ENCODE assay signal across 8 cellular contexts in genomic region chr17:43674394-43674793, GRCh38. TPM values are rescaled to one million over a fixed set of nuclear protein-coding genes. Genes with fewer than 3 reads are reported as not detected.
"Had no signal": no experiment of that assay in that cellular context is flagged by ENCODE, and none has a peak within 500 bp of the region (broad histone marks: within the 10 kb centered on the region; RNA-seq: fewer than 3 reads in every experiment).

No MANE protein-coding gene starts in this region.

- H3K27me3 ChIP-seq: adrenal gland, body of pancreas, brain microvascular endothelial cell, breast epithelium had no signal

- H3K4me3 ChIP-seq: adrenal gland, body of pancreas, breast epithelium had no signal

- FAIRE-seq: astrocyte had no signal

- H3K36me3 ChIP-seq: adrenal gland, brain microvascular endothelial cell, breast epithelium had no signal

- H3K27ac ChIP-seq: adrenal gland, body of pancreas, brain microvascular endothelial cell, breast epithelium, VCaP had no signal

- DNase-seq: amniotic stem cell had no signal

- H3K4me1 ChIP-seq: body of pancreas had no signal

- H3K9me3 ChIP-seq: adrenal gland, body of pancreas, breast epithelium had no signal

RNA-seq across cellular contexts. Expression of gene MEOX1, which starts 12.7 kb away (rescaled TPM):
- total RNA-seq: activated B cell treated with CpG ODN at 0.5 μM for 24 hours, astrocyte had no signal
